In genomic region chr7:142556745-142557144, GRCh38 we compare ENCODE assay signal across 8 cellular contexts.
A peak's percentile ranks its signal among the peaks of the same experiment; 100 is the strongest.
DNase-seq lines count a peak whose midpoint lies in the region; ATAC-seq, FAIRE-seq and TF ChIP-seq lines count a peak whose summit lies in the region.

No MANE protein-coding gene starts in this region.

- peak overlapping the region; percentile 81 for H3K27ac Mint-ChIP-seq in osteocyte (ENCODE audit: unreplicated experiment)

- intact Hi-C loops in endothelial cell of umbilical vein (cut with micrococcal nuclease): loop anchor here (1.0 to 2.0 kb wide), 3 partner anchors 16 to 252 kb away; no protein-coding TSS in a partner anchor

- CTCF ChIA-PET in endothelial cell of umbilical vein (lab: Charles Lee): interaction anchor here (0.8 to 3.3 kb wide), 10 partner anchors 12 to 226 kb away, joined by 3 to 43 read pairs (median 8); no protein-coding TSS in a partner anchor

- no TSS peak for BruUV-seq in endothelial cell of umbilical vein (replicated peaks; lab: Mats Ljungman, UMichigan)

- dilution Hi-C loops in endothelial cell of umbilical vein (cut with MboI; ENCODE audit: extremely low pct_ligation_motif_present, low sequenced_read_pairs): no loop called here

- H3K36me3 ChIP-seq in OCI-LY3 (replicated peaks; ENCODE audit: low read depth, low read length) (no peaks in the 10 kb centered on the region), endothelial cell of umbilical vein (ENCODE audit: control insufficient read depth in 2 of 2, extremely low read depth in 1 of 2, insufficient read depth in 2 of 2, low read length in 2 of 2) (no peaks in the 10 kb centered on the region)

- DNase-seq in H4 (ENCODE audit: low spot score): peak; percentile 96
- peak; percentile 91 for DNase-seq in endothelial cell of umbilical vein (ENCODE audit: low read depth, low spot score)
- DNase-seq in osteocyte (ENCODE audit: extremely low spot score, unreplicated experiment): no peak
- DNase-seq in D721Med (ENCODE audit: insufficient read length, low spot score): no peak
- DNase-seq in GM19238 (ENCODE audit: insufficient read length, low spot score): no peak

- TF ChIP-seq POLR2A in endothelial cell of umbilical vein (IDR thresholded peaks at IDR 0.05; ENCODE audit: low read depth, low read length): no peak

- H3K27ac ChIP-seq in OCI-LY3 (ENCODE audit: low read length) (no peak overlapping the region), endothelial cell of umbilical vein (ENCODE audit: insufficient read depth, low read depth, low read length) (peak overlapping the region; percentile 70)

- peaks cover 3% of the 10 kb centered on the region for H3K9me3 Mint-ChIP-seq in osteocyte (ENCODE audit: unreplicated experiment)

- H3K4me1 ChIP-seq in OCI-LY3 (ENCODE audit: low read length) (no peaks in the 10 kb centered on the region), endothelial cell of umbilical vein (ENCODE audit: control insufficient read depth, extremely low read depth, insufficient read depth, low read length) (peaks cover 39% of the 10 kb centered on the region)

- H3K27me3 Mint-ChIP-seq in osteocyte (ENCODE audit: unreplicated experiment): no peaks in the 10 kb centered on the region

- no peaks in the 10 kb centered on the region for H3K36me3 Mint-ChIP-seq in osteocyte (ENCODE audit: unreplicated experiment)

- H3K4me3 ChIP-seq in OCI-LY3 (ENCODE audit: low read length) (no peak overlapping the region), endothelial cell of umbilical vein (replicated peaks in 1 of 3; ENCODE audit: insufficient read depth in 1 of 3, low read depth in 1 of 3, low read length in 3 of 3) (no peak overlapping the region)

- no peak overlapping the region for H3K9ac ChIP-seq in OCI-LY3 (ENCODE audit: low read length)
- H3K9ac ChIP-seq in endothelial cell of umbilical vein (replicated peaks; ENCODE audit: extremely low read depth, insufficient read depth, low read length): no peak overlapping the region

- POLR2A ChIA-PET in endothelial cell of umbilical vein (lab: Charles Lee): no interaction called here

- H3K27me3 ChIP-seq in OCI-LY3 (ENCODE audit: low read depth, low read length) (peaks cover 57% of the 10 kb centered on the region), endothelial cell of umbilical vein (ENCODE audit: control insufficient read depth in 2 of 2, insufficient read depth in 2 of 2, low read length in 2 of 2) (no peaks in the 10 kb centered on the region)

- FAIRE-seq in endothelial cell of umbilical vein (lab: Jason Lieb, UNC): no peak
- no peak for FAIRE-seq in D721Med (lab: Jason Lieb, UNC)

- no peak overlapping the region for H3K4me2 ChIP-seq in OCI-LY3 (ENCODE audit: low read length)
- peak overlapping the region; percentile 40 for H3K4me2 ChIP-seq in endothelial cell of umbilical vein (ENCODE audit: insufficient read depth, low read length)

- H4K20me1 ChIP-seq in OCI-LY3 (ENCODE audit: insufficient read depth, low read length) (no peaks in the 10 kb centered on the region), endothelial cell of umbilical vein (replicated peaks; ENCODE audit: control insufficient read depth, extremely low read depth, insufficient read depth, low read length) (no peaks in the 10 kb centered on the region)

- no peak overlapping the region for H2AFZ ChIP-seq in OCI-LY3 (ENCODE audit: low read depth, low read length)
- no peak overlapping the region for H2AFZ ChIP-seq in endothelial cell of umbilical vein (ENCODE audit: low read depth, low read length)

- 0 out of 2 replicates have a peak, but pooled peaks have one; percentile 3 for TF ChIP-seq CTCF in OCI-LY3 (IDR thresholded peaks at IDR 0.05; ENCODE audit: low read depth, low read length)
- TF ChIP-seq CTCF in endothelial cell of umbilical vein (IDR thresholded peaks at IDR 0.05; ENCODE audit: extremely low read depth in 1 of 2, insufficient read depth in 1 of 2, low read depth in 1 of 2, low read length in 2 of 2): peak; percentile 12 to 41
- peak; percentile 28 for TF ChIP-seq CTCF in osteocyte (IDR thresholded peaks at IDR 0.05)
- no peak for TF ChIP-seq CTCF in D721Med (IDR thresholded peaks at IDR 0.05; ENCODE audit: insufficient read depth, missing control alignments)

- no peaks in the 10 kb centered on the region for H3K9me1 ChIP-seq in endothelial cell of umbilical vein (replicated peaks; ENCODE audit: control insufficient read depth, extremely low read depth, insufficient read depth, low read length)

- ATAC-seq in GM18858 (IDR thresholded peaks at IDR 0.05; ENCODE audit: unreplicated experiment) (no peak), GM18520 (IDR thresholded peaks at IDR 0.05; ENCODE audit: unreplicated experiment) (no peak)

- no peaks in the 10 kb centered on the region for H3K9me3 ChIP-seq in OCI-LY3 (ENCODE audit: insufficient read depth, low read length)
- no peaks in the 10 kb centered on the region for H3K9me3 ChIP-seq in endothelial cell of umbilical vein (replicated peaks; ENCODE audit: control insufficient read depth, insufficient read depth, low read length)

- H3K4me3 Mint-ChIP-seq in osteocyte (ENCODE audit: unreplicated experiment): no peak overlapping the region

- peaks cover 84% of the 10 kb centered on the region for H3K4me1 Mint-ChIP-seq in osteocyte (ENCODE audit: unreplicated experiment)

- H3K79me2 ChIP-seq in OCI-LY3 (ENCODE audit: low read length) (no peaks in the 10 kb centered on the region), endothelial cell of umbilical vein (ENCODE audit: control insufficient read depth, insufficient read depth, low read length) (no peaks in the 10 kb centered on the region)

TF ChIP-seq in endothelial cell of umbilical vein, 7 proteins besides CTCF, POLR2A, EP300 and RAD21:
- TF ChIP-seq FOS (IDR thresholded peaks at IDR 0.05; ENCODE audit: borderline replicate concordance, insufficient read depth, low read length) (peak; percentile 99), EZH2 (IDR thresholded peaks at IDR 0.05; ENCODE audit: borderline replicate concordance, low read depth, low read length, severe bottlenecking) (no peak), MAX (IDR thresholded peaks at IDR 0.05; ENCODE audit: insufficient read depth, insufficient read length) (no peak), MYC (IDR thresholded peaks at IDR 0.05; ENCODE audit: low read depth, low read length) (peak; percentile 27), POLR2AphosphoS5 (IDR thresholded peaks at IDR 0.05; ENCODE audit: insufficient read depth, low read depth, low read length) (peak; percentile 98), JUN (IDR thresholded peaks at IDR 0.05; ENCODE audit: borderline replicate concordance, insufficient read depth, insufficient read length, low read depth) (peak; percentile 96), GATA2 (IDR thresholded peaks at IDR 0.05; ENCODE audit: insufficient read depth, insufficient read length, low read depth, low read length) (peak; percentile 71)
TF ChIP-seq in endothelial cell of umbilical vein: peak in this region for 5.

Comparison
In these comparisons a context has a peak if more than half of its experiments do, and no peak if none do; other contexts are left out.
1. DNase-seq: peak in H4 (single experiment) and endothelial cell of umbilical vein (single experiment); none in osteocyte (single experiment), D721Med (single experiment) and GM19238 (single experiment).